In the genomic region with DNA sequence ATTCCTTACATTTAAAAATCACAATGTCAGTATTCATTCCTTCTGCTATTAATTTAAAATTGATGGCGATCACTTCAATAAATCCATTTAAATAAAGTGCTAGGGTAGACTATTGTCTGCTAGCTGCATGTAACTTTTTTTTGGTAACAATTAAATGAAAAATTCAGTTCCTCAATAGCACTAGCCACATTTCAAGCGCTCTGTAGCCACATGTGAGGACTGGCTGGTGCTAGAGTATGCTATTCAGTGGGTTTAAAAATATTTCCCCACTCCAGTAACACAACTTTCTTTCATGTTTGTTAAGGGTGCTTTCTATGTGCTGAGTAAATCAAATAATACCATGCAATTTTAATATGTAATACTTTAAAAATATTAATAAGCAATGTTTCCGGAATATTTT, we compare ENCODE assay signal across 8 cellular contexts.
DNase-seq lines count a peak whose midpoint lies in the region; ATAC-seq and TF ChIP-seq lines count a peak whose summit lies in the region.

No MANE protein-coding gene starts in this region.

- intact Hi-C loops in activated T-helper 2 cell treated with anti-CD3 and anti-CD28 coated beads, Interferon-gamma antibody, Interleukin-2, Interleukin-4, amounts not matched to agents 10 μg/mL and 5 μg/mL and 100 μg/mL, durations not matched to agents 14 hours and 24 hours and 36 hours (cut with micrococcal nuclease) = loop anchor here (2.0 to 10.0 kb wide), 2 partner anchors 52 to 110 kb away; no protein-coding TSS in a partner anchor

- peak overlapping the region; percentile 96 for H2AFZ ChIP-seq in smooth muscle cell (ENCODE audit: low read depth)

- H3K36me3 ChIP-seq in iPS-15b (ENCODE audit: control insufficient read depth, insufficient read depth, low read length) (no peaks in the 10 kb centered on the region), smooth muscle cell (ENCODE audit: low read depth) (peaks cover 8% of the 10 kb centered on the region)

- no peak for TF ChIP-seq CTCF in smooth muscle cell (IDR thresholded peaks at IDR 0.05; ENCODE audit: borderline replicate concordance, insufficient read depth, poor library complexity, severe bottlenecking)

- H3K4me1 ChIP-seq in iPS-15b (ENCODE audit: control insufficient read depth, insufficient read depth, low read length) (peaks cover 3% of the 10 kb centered on the region), smooth muscle cell (ENCODE audit: low read depth) (peaks cover 9% of the 10 kb centered on the region)

- H3K9me3 ChIP-seq in iPS-15b (ENCODE audit: control insufficient read depth, insufficient read depth, low read length) (no peaks in the 10 kb centered on the region), smooth muscle cell (replicated peaks; ENCODE audit: low read depth) (no peaks in the 10 kb centered on the region)

- 24% methylated on average over 3 of the region's 3 CpGs for WGBS in smooth muscle cell (ENCODE audit: low lambda C conversion rate)

- DNase-seq in activated T-cell treated with anti-CD3 and anti-CD28 coated beads, Interleukin-2, amount 50 U/mL, for 72 hours = no peak
- DNase-seq in activated T-cell treated with anti-CD3 and anti-CD28 coated beads, Interleukin-2, amount 50 U/mL, for 1 hour = no peak
- DNase-seq in KG1 (lab: John Stamatoyannopoulos, UW) (peak; percentile 50), smooth muscle cell (lab: John Stamatoyannopoulos, UW; ENCODE audit: unreplicated experiment) (no peak), NCI-H2196 treated with DMSO at 0.1 percent for 48 hours (lab: John Stamatoyannopoulos, UW; ENCODE audit: unreplicated experiment) (no peak), NCI-H1436 (lab: John Stamatoyannopoulos, UW) (no peak)
- no peak for DNase-seq in activated T-helper 2 cell treated with anti-CD3 and anti-CD28 coated beads, Interferon-gamma antibody, Interleukin-2, Interleukin-4, amounts not matched to agents 10 μg/mL and 5 μg/mL and 100 μg/mL, durations not matched to agents 14 hours and 24 hours and 36 hours (ENCODE audit: low spot score)

- H3K9ac ChIP-seq in iPS-15b (ENCODE audit: low read depth, low read length) (peak overlapping the region; percentile 4), smooth muscle cell (ENCODE audit: low read depth) (peak overlapping the region; percentile 90)

- H3K27ac ChIP-seq in smooth muscle cell (ENCODE audit: low read depth) = peak overlapping the region; percentile 91

- H3F3A ChIP-seq in smooth muscle cell (ENCODE audit: low read depth) = no peaks in the 10 kb centered on the region

- no peaks in the 10 kb centered on the region for H3K79me2 ChIP-seq in smooth muscle cell (ENCODE audit: low read depth)

- H3K4me3 Mint-ChIP-seq in activated T-cell treated with anti-CD3 and anti-CD28 coated beads, Interleukin-2, amount 50 U/mL, for 72 hours = peak overlapping the region; percentile 84 to 94
- peak overlapping the region; percentile 91 for H3K4me3 Mint-ChIP-seq in activated T-helper 2 cell treated with anti-CD3 and anti-CD28 coated beads, Interferon-gamma antibody, Interleukin-2, Interleukin-4, amounts not matched to agents 10 μg/mL and 5 μg/mL and 100 μg/mL, durations not matched to agents 14 hours and 24 hours and 36 hours (ENCODE audit: low read depth)

- peaks cover 21% of the 10 kb centered on the region for H3K4me1 Mint-ChIP-seq in activated T-cell treated with anti-CD3 and anti-CD28 coated beads, Interleukin-2, amount 50 U/mL, for 72 hours (ENCODE audit: low read depth)
- peaks cover 11% of the 10 kb centered on the region for H3K4me1 Mint-ChIP-seq in activated T-helper 2 cell treated with anti-CD3 and anti-CD28 coated beads, Interferon-gamma antibody, Interleukin-2, Interleukin-4, amounts not matched to agents 10 μg/mL and 5 μg/mL and 100 μg/mL, durations not matched to agents 14 hours and 24 hours and 36 hours (ENCODE audit: low read depth)

- ATAC-seq in activated T-cell treated with anti-CD3 and anti-CD28 coated beads, Interleukin-2, amount 50 U/mL, for 72 hours (replicated peaks in 1 of 2) = no peak

- no peaks in the 10 kb centered on the region for H4K20me1 ChIP-seq in smooth muscle cell (ENCODE audit: low read depth)

- no peaks in the 10 kb centered on the region for H3K9me3 Mint-ChIP-seq in activated T-cell treated with anti-CD3 and anti-CD28 coated beads, Interleukin-2, amount 50 U/mL, for 72 hours
- H3K9me3 Mint-ChIP-seq in activated T-helper 2 cell treated with anti-CD3 and anti-CD28 coated beads, Interferon-gamma antibody, Interleukin-2, Interleukin-4, amounts not matched to agents 10 μg/mL and 5 μg/mL and 100 μg/mL, durations not matched to agents 14 hours and 24 hours and 36 hours = no peaks in the 10 kb centered on the region

- peak overlapping the region; percentile 60 for H3K4me3 ChIP-seq in iPS-15b (ENCODE audit: low read depth, low read length)
- H3K4me3 ChIP-seq in smooth muscle cell = peak overlapping the region; percentile 72

- peaks cover 2 to 8% of the 10 kb centered on the region in 2 donors for H3K36me3 Mint-ChIP-seq in activated T-cell treated with anti-CD3 and anti-CD28 coated beads, Interleukin-2, amount 50 U/mL, for 72 hours (ENCODE audit: insufficient read depth in 2 of 2)
- peaks cover 15% of the 10 kb centered on the region for H3K36me3 Mint-ChIP-seq in activated T-helper 2 cell treated with anti-CD3 and anti-CD28 coated beads, Interferon-gamma antibody, Interleukin-2, Interleukin-4, amounts not matched to agents 10 μg/mL and 5 μg/mL and 100 μg/mL, durations not matched to agents 14 hours and 24 hours and 36 hours (ENCODE audit: low read depth)

- H3K27me3 ChIP-seq in iPS-15b (ENCODE audit: control insufficient read depth, insufficient read depth, low read length) (no peaks in the 10 kb centered on the region), smooth muscle cell (ENCODE audit: low read depth) (no peaks in the 10 kb centered on the region)

- H3K27ac Mint-ChIP-seq in activated T-cell treated with anti-CD3 and anti-CD28 coated beads, Interleukin-2, amount 50 U/mL, for 72 hours = peak overlapping the region; percentile 97
- peak overlapping the region; percentile 98 for H3K27ac Mint-ChIP-seq in activated T-helper 2 cell treated with anti-CD3 and anti-CD28 coated beads, Interferon-gamma antibody, Interleukin-2, Interleukin-4, amounts not matched to agents 10 μg/mL and 5 μg/mL and 100 μg/mL, durations not matched to agents 14 hours and 24 hours and 36 hours

- no peaks in the 10 kb centered on the region for H3K27me3 Mint-ChIP-seq in activated T-cell treated with anti-CD3 and anti-CD28 coated beads, Interleukin-2, amount 50 U/mL, for 72 hours (ENCODE audit: low read depth)
- peaks cover 9% of the 10 kb centered on the region for H3K27me3 Mint-ChIP-seq in activated T-helper 2 cell treated with anti-CD3 and anti-CD28 coated beads, Interferon-gamma antibody, Interleukin-2, Interleukin-4, amounts not matched to agents 10 μg/mL and 5 μg/mL and 100 μg/mL, durations not matched to agents 14 hours and 24 hours and 36 hours (ENCODE audit: low read depth)

- peak overlapping the region; percentile 94 for H3K4me2 ChIP-seq in smooth muscle cell
